In the genomic region with DNA sequence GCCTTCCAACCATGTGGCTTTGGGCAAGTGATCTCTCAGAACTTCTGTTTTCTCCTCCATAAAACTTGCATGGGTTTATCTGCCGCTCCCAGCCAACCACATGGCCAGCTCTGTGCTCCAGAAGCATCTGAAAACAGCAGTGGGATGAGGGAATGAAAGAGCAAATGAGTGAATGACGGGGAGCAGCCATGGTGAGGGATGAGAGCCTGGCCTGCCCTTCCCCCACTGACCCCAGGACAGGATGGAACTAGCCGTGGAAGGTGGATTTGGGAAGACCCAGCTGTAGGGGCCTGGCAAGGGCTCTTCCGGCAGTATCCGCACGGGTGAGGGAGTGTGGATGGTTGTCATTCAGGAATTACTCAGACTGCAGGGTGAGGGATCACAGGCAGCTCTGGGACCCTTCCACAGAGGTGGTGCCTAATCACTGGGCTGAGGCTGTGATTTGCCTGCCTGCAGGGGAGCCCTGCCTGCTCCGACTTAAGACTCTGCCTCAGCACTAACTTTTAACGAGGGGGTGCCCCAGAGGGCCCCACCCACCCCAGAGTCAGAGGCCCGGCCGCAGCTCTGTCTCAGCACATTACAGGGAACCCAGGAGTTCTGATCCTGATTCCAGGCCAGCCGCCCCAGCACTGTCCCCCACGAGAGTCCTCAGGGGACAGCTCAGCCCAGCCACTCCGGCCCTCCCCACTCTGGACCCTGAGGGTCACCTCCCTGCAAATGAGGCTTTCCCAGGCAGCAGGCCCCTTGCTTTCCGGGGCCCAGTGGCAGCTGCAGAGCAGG, we compare ENCODE assay signal across 21 cellular contexts.
DNase-seq lines count a peak whose midpoint lies in the region; ATAC-seq and TF ChIP-seq lines count a peak whose summit lies in the region.
"Had no signal": no experiment of that assay in that cellular context is flagged by ENCODE, and none has a peak within 500 bp of the region (broad histone marks: within the 10 kb centered on the region; RNA-seq: fewer than 3 reads in every experiment).

No MANE protein-coding gene starts in this region.

- H3K27ac Mint-ChIP-seq in activated T-cell treated with anti-CD3 and anti-CD28 coated beads, Interleukin-2, amount 50 U/mL, for 72 hours, result no peak overlapping the region
- no peak overlapping the region for H3K27ac Mint-ChIP-seq in H9
- H3K27ac Mint-ChIP-seq: CD8-positive, alpha-beta T cell; memory B cell; stimulated activated naive CD8-positive, alpha-beta T cell treated with anti-CD3 and anti-CD28 coated beads, Interleukin-15, Interleukin-2, amounts not matched to agents 100 ng/mL and 50 ng/mL, for 24 hours had no signal

- H3K4me3 Mint-ChIP-seq in activated T-cell treated with anti-CD3 and anti-CD28 coated beads, Interleukin-2, amount 50 U/mL, for 72 hours, result no peak overlapping the region
- no peak overlapping the region for H3K4me3 Mint-ChIP-seq in H9
- H3K4me3 Mint-ChIP-seq: CD8-positive, alpha-beta T cell; IgD-negative memory B cell; memory B cell; naive thymus-derived CD8-positive, alpha-beta T cell; stimulated activated naive CD8-positive, alpha-beta T cell treated with anti-CD3 and anti-CD28 coated beads, Interleukin-15, Interleukin-2, amounts not matched to agents 100 ng/mL and 50 ng/mL, for 24 hours had no signal

- no peak overlapping the region for H2BK15ac ChIP-seq in H9 (ENCODE audit: low read depth, low read length)

- H3K27ac ChIP-seq in H9 (ENCODE audit: insufficient read length, low read depth, low read length), result no peak overlapping the region
- H3K27ac ChIP-seq: ascending aorta, psoas muscle had no signal

- H3K23ac ChIP-seq in H9 (ENCODE audit: insufficient read length, low read depth, low read length), result no peak overlapping the region

- peaks cover 4% of the 10 kb centered on the region for H3K27me3 Mint-ChIP-seq in activated T-cell treated with anti-CD3 and anti-CD28 coated beads, Interleukin-2, amount 50 U/mL, for 72 hours (ENCODE audit: low read depth)
- peaks cover 14% of the 10 kb centered on the region for H3K27me3 Mint-ChIP-seq in H9 (ENCODE audit: low read depth)

- H3K27me3 ChIP-seq in H9 (ENCODE audit: insufficient read depth, low read length), result no peaks in the 10 kb centered on the region
- H3K27me3 ChIP-seq: ascending aorta had no signal

- H4K5ac ChIP-seq in H9 (ENCODE audit: insufficient read length, low read depth, low read length), result no peak overlapping the region

- no peak overlapping the region for H3K9ac ChIP-seq in H9 (ENCODE audit: extremely low read depth, insufficient read length, low read length)

- no peak overlapping the region for H2BK5ac ChIP-seq in H9 (ENCODE audit: insufficient read length, low read length)

- intact Hi-C loops in sciatic nerve (cut with DNase I), result no loop called here

- H3K4me1 ChIP-seq in H9 (ENCODE audit: insufficient read depth, low read length), result no peaks in the 10 kb centered on the region; the same call in 1 of the 2 replicates
- H3K4me1 ChIP-seq: ascending aorta, psoas muscle had no signal

- H3K36me3 Mint-ChIP-seq in activated T-cell treated with anti-CD3 and anti-CD28 coated beads, Interleukin-2, amount 50 U/mL, for 72 hours (ENCODE audit: insufficient read depth in 2 of 2), result peaks cover 0 to 4% of the 10 kb centered on the region in 2 donors
- H3K36me3 Mint-ChIP-seq in H9 (ENCODE audit: insufficient read depth in 1 of 3, low read depth in 3 of 3), result no peaks in the 10 kb centered on the region
- H3K36me3 Mint-ChIP-seq: CD8-positive, alpha-beta T cell; IgD-negative memory B cell; memory B cell had no signal

- H3K4me2 ChIP-seq in H9 (ENCODE audit: insufficient read depth, insufficient read length, low read length), result no peak overlapping the region

- H2BK12ac ChIP-seq in H9 (ENCODE audit: insufficient read length, low read depth, low read length), result no peak overlapping the region

- no peak overlapping the region for H3K56ac ChIP-seq in H9 (ENCODE audit: insufficient read length, low read depth, low read length)

- H4K91ac ChIP-seq in H9 (ENCODE audit: insufficient read length, low read depth, low read length), result no peak overlapping the region

- no CpG with 5 or more reads among the region's 14 CpGs for WGBS in H9 (ENCODE audit: extremely low coverage, insufficient read length, low lambda C conversion rate)

- no peak overlapping the region for H2AK5ac ChIP-seq in H9 (ENCODE audit: insufficient read length, low read length)

- TF ChIP-seq CTCF in H9 (conservative IDR thresholded peaks at IDR 0.05), result no peak

- no peaks in the 10 kb centered on the region for H3K9me3 ChIP-seq in H9 (ENCODE audit: control insufficient read depth, low read depth, low read length)
- H3K9me3 ChIP-seq: ascending aorta had no signal

- DNase-seq in activated T-cell treated with anti-CD3 and anti-CD28 coated beads, Interleukin-2, amount 50 U/mL, for 48 hours, result peak; percentile 11
- DNase-seq in activated T-cell treated with anti-CD3 and anti-CD28 coated beads, Interleukin-2, amount 50 U/mL, for 72 hours, result no peak
- DNase-seq in H9 (peak; percentile 31), sciatic nerve (ENCODE audit: low spot score) (peak; percentile 43), NCI-H2107 treated with DMSO at 0.1 percent for 48 hours (lab: John Stamatoyannopoulos, UW; ENCODE audit: unreplicated experiment) (no peak), NCI-H2171 (lab: John Stamatoyannopoulos, UW) (no peak)
- DNase-seq: activated CD4-positive, alpha-beta T cell treated with anti-CD3 and anti-CD28 coated beads, Interleukin-2, amount 50 U/mL, for 4 hours; DMS79; MM.1S; NCI-H187; NCI-H446; NK-92 treated with Interleukin-12 subunit alpha and Interleukin-12 subunit beta, amount 100 ng/mL, for 24 hours had no signal

- no peak overlapping the region for H2BK120ac ChIP-seq in H9 (ENCODE audit: low read depth, low read length, poor library complexity, severe bottlenecking)

- H3K4ac ChIP-seq in H9 (ENCODE audit: low read depth, low read length), result no peak overlapping the region

- H3K79me2 ChIP-seq in H9 (ENCODE audit: insufficient read depth, low read length), result no peaks in the 10 kb centered on the region

- H4K8ac ChIP-seq in H9 (replicated peaks; ENCODE audit: insufficient read length, low read depth, low read length), result no peak overlapping the region

- no peaks in the 10 kb centered on the region for H3K4me1 Mint-ChIP-seq in activated T-cell treated with anti-CD3 and anti-CD28 coated beads, Interleukin-2, amount 50 U/mL, for 72 hours (ENCODE audit: low read depth)
- H3K4me1 Mint-ChIP-seq in H9, result peaks cover 9 to 14% of the 10 kb centered on the region in 2 experiments

- H3K9me3 Mint-ChIP-seq in activated T-cell treated with anti-CD3 and anti-CD28 coated beads, Interleukin-2, amount 50 U/mL, for 72 hours, result peaks cover 0 to 7% of the 10 kb centered on the region in 2 donors
- peaks cover 1 to 5% of the 10 kb centered on the region in 2 experiments; a peak in 3 of 5 replicates for H3K9me3 Mint-ChIP-seq in H9

- no peaks in the 10 kb centered on the region for H4K20me1 ChIP-seq in H9 (ENCODE audit: control insufficient read depth, insufficient read depth, insufficient read length)

- H3K14ac ChIP-seq in H9 (ENCODE audit: insufficient read depth, low read length), result no peak overlapping the region; the same call in 1 of the 2 replicates

- H2AFZ ChIP-seq in H9 (ENCODE audit: low read length), result no peak overlapping the region

- H3K23me2 ChIP-seq in H9 (ENCODE audit: insufficient read length, low read depth, low read length, poor library complexity, severe bottlenecking), result no peaks in the 10 kb centered on the region

- H3T11ph ChIP-seq in H9 (ENCODE audit: low read length), result no peak overlapping the region

- no peak overlapping the region for H2BK20ac ChIP-seq in H9 (ENCODE audit: low read depth, low read length, poor library complexity, severe bottlenecking)

- H3K18ac ChIP-seq in H9 (ENCODE audit: insufficient read length, low read depth, low read length), result peak overlapping the region; percentile 15

- no peaks in the 10 kb centered on the region for H3K79me1 ChIP-seq in H9 (ENCODE audit: insufficient read depth, low read depth, low read length, poor library complexity, severe bottlenecking)

- ATAC-seq in activated T-cell treated with anti-CD3 and anti-CD28 coated beads, Interleukin-2, amount 50 U/mL, for 72 hours (replicated peaks in 1 of 2), result no peak
- ATAC-seq in esophagus mucosa, result peak; percentile 20
- no peak for ATAC-seq in sciatic nerve
- no peak for ATAC-seq in GM21619 (IDR thresholded peaks at IDR 0.05; ENCODE audit: unreplicated experiment)
- ATAC-seq: CD8-positive, alpha-beta T cell; naive thymus-derived CD8-positive, alpha-beta T cell; psoas muscle had no signal

Comparison
In these comparisons a context has a peak if more than half of its experiments do, and no peak if none do; other contexts are left out.
1. DNase-seq: peak in activated T-cell treated with anti-CD3 and anti-CD28 coated beads, Interleukin-2, amount 50 U/mL, for 48 hours (2 of 2), H9 (single experiment) and sciatic nerve (single experiment); none in activated T-cell treated with anti-CD3 and anti-CD28 coated beads, Interleukin-2, amount 50 U/mL, for 72 hours (0 of 2), NCI-H2107 treated with DMSO at 0.1 percent for 48 hours (single experiment) and NCI-H2171 (single experiment).